In genomic region chr6:41881506-41881905, GRCh38 we compare ENCODE assay signal across 1 cellular context.
TF ChIP-seq lines count a peak whose summit lies in the region.

No MANE protein-coding gene starts in this region.

TF ChIP-seq in GM12878, 131 proteins besides CTCF, POLR2A, EP300 and RAD21:
- TF ChIP-seq ATF7 (IDR thresholded peaks at IDR 0.05; ENCODE audit: low read depth) (0 out of 2 replicates have a peak, but pooled peaks have one; percentile 33), ELK1 (IDR thresholded peaks at IDR 0.05; ENCODE audit: low read depth, low read length) (no peak)
